In the genomic region with DNA sequence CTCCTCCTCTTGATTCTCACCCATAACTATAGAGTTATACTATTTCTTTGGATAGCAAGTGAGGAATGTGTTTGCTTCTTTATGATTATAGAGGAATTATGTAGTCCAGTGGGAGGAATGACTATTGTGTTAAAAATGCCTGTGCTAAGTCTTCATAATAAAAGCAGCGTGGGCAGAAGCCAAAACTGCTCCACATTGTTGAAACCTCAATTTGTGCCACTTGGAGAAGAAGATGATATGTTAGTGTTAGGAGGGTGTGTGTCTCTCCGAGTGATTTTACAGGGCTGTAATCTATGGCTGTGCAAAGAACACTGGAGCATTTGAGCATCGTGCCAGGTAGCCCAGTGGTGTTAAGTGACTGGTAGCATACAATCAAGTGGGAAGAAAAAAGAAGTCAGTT, we compare ENCODE assay signal across 18 cellular contexts.
DNase-seq lines count a peak whose midpoint lies in the region; ATAC-seq and TF ChIP-seq lines count a peak whose summit lies in the region.
"Had no signal": no experiment of that assay in that cellular context is flagged by ENCODE, and none has a peak within 500 bp of the region (broad histone marks: within the 10 kb centered on the region; RNA-seq: fewer than 3 reads in every experiment).

No MANE protein-coding gene starts in this region.

- H3K36me3 ChIP-seq in heart right ventricle (no peaks in the 10 kb centered on the region), adipocyte (ENCODE audit: control insufficient read depth, insufficient read depth, low read length, severe bottlenecking) (no peaks in the 10 kb centered on the region), skeletal muscle satellite cell (ENCODE audit: insufficient read depth, low read length) (no peaks in the 10 kb centered on the region)
- H3K36me3 ChIP-seq: uterus had no signal

- no peak for TF ChIP-seq CTCF in heart right ventricle (IDR thresholded peaks at IDR 0.05)
- no peak for TF ChIP-seq CTCF in coronary artery (IDR thresholded peaks at IDR 0.05)

- no peak overlapping the region for H3K4me3 ChIP-seq in heart right ventricle
- peak overlapping the region; percentile 14 for H3K4me3 ChIP-seq in adipocyte (ENCODE audit: low read length)
- H3K4me3 ChIP-seq in skeletal muscle satellite cell (ENCODE audit: low read length) = no peak overlapping the region
- no peak overlapping the region for H3K4me3 ChIP-seq in coronary artery
- H3K4me3 ChIP-seq: uterus had no signal

- H3K4me2 ChIP-seq in skeletal muscle satellite cell (ENCODE audit: low read length) = peak overlapping the region; percentile 59

- intact Hi-C loops in Right ventricle myocardium inferior (cut with DNase I) (no loop called here), heart right ventricle (cut with DNase I) (no loop called here)

- H3K4me1 ChIP-seq in heart right ventricle (peaks cover 0 to 6% (median 0%) of the 10 kb centered on the region in 9 donors), adipocyte (ENCODE audit: control insufficient read depth, insufficient read depth, low read length) (peaks cover 17% of the 10 kb centered on the region), skeletal muscle satellite cell (ENCODE audit: control insufficient read depth, insufficient read depth, low read length) (peaks cover 24% of the 10 kb centered on the region)
- H3K4me1 ChIP-seq: uterus had no signal

- ATAC-seq in Right ventricle myocardium inferior = peak; percentile 46
- no peak for ATAC-seq in heart right ventricle
- ATAC-seq: activated CD8-positive, alpha-beta T cell treated with anti-CD3 and anti-CD28 coated beads, Interleukin-2, amount 10 ng/mL, durations not matched to agents 7 days and 5 days; CD8-positive, alpha-beta T cell; natural killer cell; stimulated activated naive CD8-positive, alpha-beta T cell treated with anti-CD3 and anti-CD28 coated beads, Interleukin-15, amount 100 ng/mL, for 72 hours had no signal

- H3K27me3 ChIP-seq in heart right ventricle (no peaks in the 10 kb centered on the region), adipocyte (replicated peaks; ENCODE audit: control insufficient read depth, insufficient read depth, low read length) (no peaks in the 10 kb centered on the region), skeletal muscle satellite cell (ENCODE audit: control insufficient read depth, insufficient read depth, low read length) (no peaks in the 10 kb centered on the region)
- H3K27me3 ChIP-seq: uterus had no signal

- H3K9me3 ChIP-seq in heart right ventricle (no peaks in the 10 kb centered on the region), adipocyte (ENCODE audit: control insufficient read depth, low read length) (no peaks in the 10 kb centered on the region), skeletal muscle satellite cell (replicated peaks; ENCODE audit: low read length) (no peaks in the 10 kb centered on the region)
- H3K9me3 ChIP-seq: uterus had no signal

- H3K9ac ChIP-seq in adipocyte (ENCODE audit: low read length) = no peak overlapping the region
- H3K9ac ChIP-seq in skeletal muscle satellite cell (ENCODE audit: low read depth, low read length) = peak overlapping the region; percentile 18

- DNase-seq in Right ventricle myocardium inferior (ENCODE audit: missing footprints) = no peak
- no peak for DNase-seq in heart right ventricle
- peak; percentile 79 for DNase-seq in adipocyte (ENCODE audit: low read depth)
- peak; percentile 79 for DNase-seq in iris pigment epithelial cell (ENCODE audit: low read depth)
- DNase-seq in coronary artery (ENCODE audit: low spot score) = no peak
- DNase-seq in substantia nigra (lab: John Stamatoyannopoulos, UW) = no peak
- no peak for DNase-seq in NCI-H1417 treated with DMSO at 0.1 percent for 48 hours (lab: John Stamatoyannopoulos, UW)
- DNase-seq: activated B cell treated with CpG ODN at 0.5 μM for 24 hours; activated CD8-positive, alpha-beta T cell treated with anti-CD3 and anti-CD28 coated beads, Interleukin-2, amount 10 ng/mL, durations not matched to agents 7 days and 5 days; CD8-positive, alpha-beta T cell; DND-41; natural killer cell; NCI-H187; NCI-H510A; retina; stimulated activated naive CD8-positive, alpha-beta T cell treated with anti-CD3 and anti-CD28 coated beads, Interleukin-15, amount 100 ng/mL, for 72 hours; uterus had no signal

- H3K27ac ChIP-seq in heart right ventricle = no peak overlapping the region
- no peak overlapping the region for H3K27ac ChIP-seq in coronary artery
- H3K27ac ChIP-seq in substantia nigra (ENCODE audit: low read depth, low read length, poor library complexity, severe bottlenecking) = no peak overlapping the region
- H3K27ac ChIP-seq: uterus had no signal

- 39 to 48% methylated on average over 3 of the region's 3 CpGs for WGBS in heart right ventricle, 2 donors

Comparison
In these comparisons a context has a peak if more than half of its experiments do, and no peak if none do; other contexts are left out.
1. DNase-seq: peak in adipocyte (single experiment) and iris pigment epithelial cell (single experiment); none in Right ventricle myocardium inferior (single experiment), heart right ventricle (0 of 2), coronary artery (single experiment), substantia nigra (0 of 49) and NCI-H1417 treated with DMSO at 0.1 percent for 48 hours (single experiment).